ENCODE assay signal across 23 cellular contexts in genomic region chr3:188058569-188059184, GRCh38.
DNase-seq lines count a peak whose midpoint lies in the region; ATAC-seq, FAIRE-seq and TF ChIP-seq lines count a peak whose summit lies in the region.
"Had no signal": no experiment of that assay in that cellular context is flagged by ENCODE, and none has a peak within 500 bp of the region (broad histone marks: within the 10 kb centered on the region; RNA-seq: fewer than 3 reads in every experiment).

No MANE protein-coding gene starts in this region.

- POLR2A ChIA-PET in HepG2 (lab: Yijun Ruan, JAX): no interaction called here

- H3K79me2 ChIP-seq in HepG2 (ENCODE audit: insufficient read depth, low read length): no peaks in the 10 kb centered on the region

- H3K27ac ChIP-seq in HepG2 (ENCODE audit: extremely low read length, insufficient read depth, low read length): no peak overlapping the region
- H3K27ac ChIP-seq in right lobe of liver: no peak overlapping the region
- peak overlapping the region in 1 of 4 donors; percentile 25 for H3K27ac ChIP-seq in pancreas
- H3K27ac ChIP-seq: 22Rv1; A549; BLaER1 treated with 17β-estradiol and CSF1 and Interleukin-3, amounts not matched to agents 10 nM and 100 nM; C4-2B had no signal

- DNase-seq in DMS53 (lab: John Stamatoyannopoulos, UW) (peak; percentile 35), DMS53 treated with DMSO at 0.1 percent for 48 hours (lab: John Stamatoyannopoulos, UW; ENCODE audit: unreplicated experiment) (no peak), HepG2 (ENCODE audit: low spot score) (no peak), right lobe of liver (no peak), pancreas (peak in 1 of 6 donors; percentile 39), MV-4-11 (lab: John Stamatoyannopoulos, UW) (no peak)
- DNase-seq: AML-193; Caco-2; Calu3; CD4-positive, alpha-beta T cell; CD8-positive, alpha-beta T cell; DMS79 treated with DMSO at 0.1 percent for 48 hours; GF-D8 had no signal

- 52% methylated on average over 5 of the region's 5 CpGs for WGBS in HepG2 (ENCODE audit: low lambda C conversion rate)
- WGBS in right lobe of liver (ENCODE audit: insufficient coverage, low coverage, low lambda C conversion rate, missing lambda C conversion rate): 83% methylated on average over 5 of the region's 5 CpGs
- 38 to 41% methylated on average over 5 of the region's 5 CpGs for WGBS in pancreas, 2 donors

- no peak for FAIRE-seq in HepG2 (lab: Jason Lieb, UNC)
- no peak for FAIRE-seq in pancreas (lab: Jason Lieb, UNC)
- FAIRE-seq: A549, D721Med, G401.6, GM12891 had no signal

- no peak for TF ChIP-seq POLR2A in HepG2 (IDR thresholded peaks at IDR 0.05; ENCODE audit: insufficient read depth in 1 of 2, low read depth in 2 of 2, low read length in 2 of 2)
- no peak for TF ChIP-seq POLR2A in right lobe of liver (IDR thresholded peaks at IDR 0.05)

- no peaks in the 10 kb centered on the region for H3K9me3 Mint-ChIP-seq in stimulated activated memory B cell treated with anti-CD40 and anti-IgM and Interleukin-4, amounts not matched to agents 10 μg/mL and 1 μg/mL and 100 μg/mL, for 72 hours
- H3K9me3 Mint-ChIP-seq: CD4-positive, alpha-beta T cell; CD8-positive, alpha-beta T cell had no signal

- peaks cover 7% of the 10 kb centered on the region for H3K4me1 Mint-ChIP-seq in stimulated activated memory B cell treated with anti-CD40 and anti-IgM and Interleukin-4, amounts not matched to agents 10 μg/mL and 1 μg/mL and 100 μg/mL, for 72 hours

- H4K20me1 ChIP-seq in HepG2 (ENCODE audit: insufficient read depth, low read length): no peaks in the 10 kb centered on the region
- H4K20me1 ChIP-seq: BLaER1 treated with 17β-estradiol and CSF1 and Interleukin-3, amounts not matched to agents 10 nM and 100 nM had no signal

- in situ Hi-C loops in HepG2 (cut with HindIII; ENCODE audit: extremely low pct_ligation_motif_present, low pct_unique_long_range_greater_than_20kb): no loop called here

- H3K4me1 ChIP-seq in HepG2 (ENCODE audit: insufficient read depth, low read length) (peaks cover 66% of the 10 kb centered on the region), right lobe of liver (peaks cover 0 to 12% (median 5%) of the 10 kb centered on the region in 4 donors), pancreas (peaks cover 11 to 25% (median 19%) of the 10 kb centered on the region in 3 donors)

- H3K36me3 ChIP-seq in HepG2 (replicated peaks in 1 of 2; ENCODE audit: control insufficient read depth in 1 of 2, insufficient read depth in 2 of 2, low read length in 2 of 2) (no peaks in the 10 kb centered on the region), right lobe of liver (no peaks in the 10 kb centered on the region), pancreas (no peaks in the 10 kb centered on the region)
- H3K36me3 ChIP-seq: BLaER1 treated with 17β-estradiol and CSF1 and Interleukin-3, amounts not matched to agents 10 nM and 100 nM had no signal

- no peak for ATAC-seq in HepG2
- ATAC-seq in right lobe of liver: no peak
- ATAC-seq in pancreas: peak; percentile 40 to 74 (median 66)
- no peak for ATAC-seq in stimulated activated memory B cell treated with anti-CD40 and anti-IgM and Interleukin-4, amounts not matched to agents 10 μg/mL and 1 μg/mL and 100 μg/mL, for 72 hours
- ATAC-seq in GM21786 (IDR thresholded peaks at IDR 0.05; ENCODE audit: unreplicated experiment): no peak
- ATAC-seq: A549; CD8-positive, alpha-beta T cell had no signal

- intact Hi-C loops in HepG2 (cut with micrococcal nuclease; ENCODE audit: unreplicated experiment) (no loop called here), right lobe of liver (cut with DNase I) (no loop called here), pancreas (cut with DNase I) (no loop called here)

- BruUV-seq in HepG2 (replicated peaks; lab: Mats Ljungman, UMichigan): no TSS peak

- H3K9me3 ChIP-seq in HepG2 (ENCODE audit: low read length) (no peaks in the 10 kb centered on the region), right lobe of liver (no peaks in the 10 kb centered on the region), pancreas (no peaks in the 10 kb centered on the region)
- H3K9me3 ChIP-seq: A549, Caco-2 had no signal

- CTCF ChIA-PET in HepG2 (lab: Yijun Ruan, JAX; ENCODE audit: low intra/inter-chr PET ratio, low total read pairs): no interaction called here

- no peak overlapping the region for H2AFZ ChIP-seq in HepG2 (ENCODE audit: low read length)

- H3K36me3 Mint-ChIP-seq in stimulated activated memory B cell treated with anti-CD40 and anti-IgM and Interleukin-4, amounts not matched to agents 10 μg/mL and 1 μg/mL and 100 μg/mL, for 72 hours: no peaks in the 10 kb centered on the region
- H3K36me3 Mint-ChIP-seq: CD8-positive, alpha-beta T cell had no signal

- no peak overlapping the region for H3K4me3 Mint-ChIP-seq in stimulated activated memory B cell treated with anti-CD40 and anti-IgM and Interleukin-4, amounts not matched to agents 10 μg/mL and 1 μg/mL and 100 μg/mL, for 72 hours
- H3K4me3 Mint-ChIP-seq: B cell; CD4-positive, alpha-beta T cell; CD8-positive, alpha-beta T cell had no signal

- TF ChIP-seq EP300 in HepG2 (IDR thresholded peaks at IDR 0.05; ENCODE audit: low read depth in 2 of 2, low read length in 2 of 2) (no peak), HepG2 (CRISPR knock-in tag; IDR thresholded peaks at IDR 0.05; ENCODE audit: borderline replicate concordance) (no peak)

- no peak for TF ChIP-seq RAD21 in HepG2 (CRISPR knock-in tag; IDR thresholded peaks at IDR 0.05)

- H3K27ac Mint-ChIP-seq in stimulated activated memory B cell treated with anti-CD40 and anti-IgM and Interleukin-4, amounts not matched to agents 10 μg/mL and 1 μg/mL and 100 μg/mL, for 72 hours: peak overlapping the region; percentile 13
- H3K27ac Mint-ChIP-seq: B cell; CD4-positive, alpha-beta T cell; CD8-positive, alpha-beta T cell had no signal

- no peak overlapping the region for H3K4me3 ChIP-seq in HepG2 (replicated peaks in 1 of 3; ENCODE audit: insufficient read depth in 1 of 3, low read depth in 2 of 3, low read length in 3 of 3)
- H3K4me3 ChIP-seq in right lobe of liver: no peak overlapping the region
- no peak overlapping the region for H3K4me3 ChIP-seq in pancreas
- H3K4me3 ChIP-seq: A549; BLaER1 treated with 17β-estradiol and CSF1 and Interleukin-3, amounts not matched to agents 10 nM and 100 nM had no signal

- H3K4me2 ChIP-seq in HepG2 (ENCODE audit: low read depth, low read length): no peak overlapping the region
- H3K4me2 ChIP-seq: A549; BLaER1 treated with 17β-estradiol and CSF1 and Interleukin-3, amounts not matched to agents 10 nM and 100 nM had no signal

- no peak overlapping the region for H3K9ac ChIP-seq in HepG2 (ENCODE audit: insufficient read depth, low read depth, low read length)
- H3K9ac ChIP-seq: BLaER1 treated with 17β-estradiol and CSF1 and Interleukin-3, amounts not matched to agents 10 nM and 100 nM had no signal

- TF ChIP-seq CTCF in HepG2 (CRISPR knock-in tag; IDR thresholded peaks at IDR 0.05) (no peak), right lobe of liver (IDR thresholded peaks at IDR 0.05) (no peak), pancreas (IDR thresholded peaks at IDR 0.05) (no peak)

- no peaks in the 10 kb centered on the region for H3K27me3 ChIP-seq in HepG2 (ENCODE audit: control insufficient read depth in 1 of 2, insufficient read depth in 2 of 2, low read length in 2 of 2)
- H3K27me3 ChIP-seq in right lobe of liver: no peaks in the 10 kb centered on the region
- H3K27me3 ChIP-seq in pancreas: no peaks in the 10 kb centered on the region
- H3K27me3 ChIP-seq: BLaER1 treated with 17β-estradiol and CSF1 and Interleukin-3, amounts not matched to agents 10 nM and 100 nM had no signal

- no peaks in the 10 kb centered on the region for H3K27me3 Mint-ChIP-seq in stimulated activated memory B cell treated with anti-CD40 and anti-IgM and Interleukin-4, amounts not matched to agents 10 μg/mL and 1 μg/mL and 100 μg/mL, for 72 hours
- H3K27me3 Mint-ChIP-seq: B cell; CD4-positive, alpha-beta T cell had no signal

TF ChIP-seq in HepG2, 621 proteins besides CTCF, POLR2A, EP300 and RAD21 (continues in another document):
- 0 out of 2 replicates have a peak, but pooled peaks have one; percentile 15 for TF ChIP-seq ZMYM4 (CRISPR knock-in tag; IDR thresholded peaks at IDR 0.05)
- TF ChIP-seq PPARG (CRISPR knock-in tag; conservative IDR thresholded peaks at IDR 0.05): 0 out of 2 replicates have a peak, but pooled peaks have one; percentile 46
- no peak for TF ChIP-seq SMAD9 (CRISPR knock-in tag; IDR thresholded peaks at IDR 0.05)
- TF ChIP-seq ZNF713 (CRISPR knock-in tag; IDR thresholded peaks at IDR 0.05): no peak
- TF ChIP-seq SNAI1 (CRISPR knock-in tag; IDR thresholded peaks at IDR 0.05; ENCODE audit: borderline replicate concordance): no peak
- peak; percentile 84 for TF ChIP-seq TFAP4 (IDR thresholded peaks at IDR 0.05; ENCODE audit: borderline replicate concordance, low read depth)
- no peak for TF ChIP-seq IKZF4 (CRISPR knock-in tag; IDR thresholded peaks at IDR 0.05; ENCODE audit: borderline replicate concordance, low read depth, not compliant biosample characterization)

Comparison
In these comparisons a context has a peak if more than half of its experiments do, and no peak if none do; other contexts are left out.
1. ATAC-seq: peak in pancreas (4 of 4); none in HepG2 (single experiment), right lobe of liver (0 of 4), stimulated activated memory B cell treated with anti-CD40 and anti-IgM and Interleukin-4, amounts not matched to agents 10 μg/mL and 1 μg/mL and 100 μg/mL, for 72 hours (single experiment) and GM21786 (single experiment).